Comparison of ENCODE assay signal across 16 cellular contexts in genomic region chr14:74242055-74243042, GRCh38. TPM values are rescaled to one million over a fixed set of nuclear protein-coding genes. Genes with fewer than 3 reads are reported as not detected.
A peak's percentile ranks its signal among the peaks of the same experiment; 100 is the strongest.
DNase-seq lines count a peak whose midpoint lies in the region; ATAC-seq lines count a peak whose summit lies in the region.
"Had no signal": no experiment of that assay in that cellular context is flagged by ENCODE, and none has a peak within 500 bp of the region (broad histone marks: within the 10 kb centered on the region; RNA-seq: fewer than 3 reads in every experiment).

No MANE protein-coding gene starts in this region.

- H3K36me3 Mint-ChIP-seq in activated T-cell treated with anti-CD3 and anti-CD28 coated beads, Interleukin-2, amount 50 U/mL, for 24 hours (ENCODE audit: low read depth) = no peaks in the 10 kb centered on the region
- H3K36me3 Mint-ChIP-seq in activated naive CD8-positive, alpha-beta T cell treated with anti-CD3 and anti-CD28 coated beads, Interleukin-2, amount 50 U/mL, for 24 hours (ENCODE audit: low read depth) = no peaks in the 10 kb centered on the region
- peaks cover 0 to 7% (median 0%) of the 10 kb centered on the region in 3 donors for H3K36me3 Mint-ChIP-seq in immature natural killer cell
- no peaks in the 10 kb centered on the region for H3K36me3 Mint-ChIP-seq in stimulated activated effector memory CD8-positive, alpha-beta T cell treated with anti-CD3 and anti-CD28 coated beads, Interleukin-12 subunit alpha, Interleukin-12 subunit beta, amount 100 ng/mL, for 72 hours

- no peak overlapping the region for H3K27ac ChIP-seq in effector memory CD4-positive, alpha-beta T cell (ENCODE audit: insufficient read depth, low read length, poor library complexity, severe bottlenecking)
- H3K27ac ChIP-seq: spleen, stomach, WERI-Rb-1 had no signal

- no peak overlapping the region for H3K27ac Mint-ChIP-seq in activated T-cell treated with anti-CD3 and anti-CD28 coated beads, Interleukin-2, amount 50 U/mL, for 24 hours
- H3K27ac Mint-ChIP-seq in activated naive CD8-positive, alpha-beta T cell treated with anti-CD3 and anti-CD28 coated beads, Interleukin-2, amount 50 U/mL, for 24 hours = no peak overlapping the region
- no peak overlapping the region for H3K27ac Mint-ChIP-seq in immature natural killer cell
- no peak overlapping the region for H3K27ac Mint-ChIP-seq in stimulated activated effector memory CD8-positive, alpha-beta T cell treated with anti-CD3 and anti-CD28 coated beads, Interleukin-12 subunit alpha, Interleukin-12 subunit beta, amount 100 ng/mL, for 72 hours

- H3K4me3 Mint-ChIP-seq in activated T-cell treated with anti-CD3 and anti-CD28 coated beads, Interleukin-2, amount 50 U/mL, for 24 hours = peak overlapping the region; percentile 21
- peak overlapping the region; percentile 63 for H3K4me3 Mint-ChIP-seq in activated naive CD8-positive, alpha-beta T cell treated with anti-CD3 and anti-CD28 coated beads, Interleukin-2, amount 50 U/mL, for 24 hours
- H3K4me3 Mint-ChIP-seq in immature natural killer cell = peak overlapping the region in 3 of 5 donors; percentile 15 to 53 (median 29)
- H3K4me3 Mint-ChIP-seq in stimulated activated effector memory CD8-positive, alpha-beta T cell treated with anti-CD3 and anti-CD28 coated beads, Interleukin-12 subunit alpha, Interleukin-12 subunit beta, amount 100 ng/mL, for 72 hours = peak overlapping the region; percentile 59

- H3K9me3 ChIP-seq in effector memory CD4-positive, alpha-beta T cell (ENCODE audit: control insufficient read depth, low read length) = no peaks in the 10 kb centered on the region
- H3K9me3 ChIP-seq: spleen, stomach had no signal

- ATAC-seq in activated naive CD8-positive, alpha-beta T cell treated with anti-CD3 and anti-CD28 coated beads, Interleukin-2, amount 50 U/mL, for 24 hours = no peak
- ATAC-seq in stimulated activated effector memory CD8-positive, alpha-beta T cell treated with anti-CD3 and anti-CD28 coated beads, Interleukin-12 subunit alpha, Interleukin-12 subunit beta, amount 100 ng/mL, for 72 hours = no peak
- no peak for ATAC-seq in GM18909 (IDR thresholded peaks at IDR 0.05; ENCODE audit: poor library complexity, unreplicated experiment)
- ATAC-seq: Panc1 had no signal

- H3K27me3 Mint-ChIP-seq in activated T-cell treated with anti-CD3 and anti-CD28 coated beads, Interleukin-2, amount 50 U/mL, for 24 hours = peaks cover 93% of the 10 kb centered on the region
- peaks cover 77% of the 10 kb centered on the region for H3K27me3 Mint-ChIP-seq in activated naive CD8-positive, alpha-beta T cell treated with anti-CD3 and anti-CD28 coated beads, Interleukin-2, amount 50 U/mL, for 24 hours
- H3K27me3 Mint-ChIP-seq in immature natural killer cell (ENCODE audit: low read depth in 3 of 3) = peaks cover 16 to 40% (median 37%) of the 10 kb centered on the region in 3 donors

- DNase-seq in activated T-cell treated with anti-CD3 and anti-CD28 coated beads, Interleukin-2, amount 50 U/mL, for 24 hours = no peak
- no peak for DNase-seq in activated T-cell treated with anti-CD3 and anti-CD28 coated beads, Interleukin-2, amount 50 U/mL, for 48 hours
- DNase-seq in activated naive CD8-positive, alpha-beta T cell treated with anti-CD3 and anti-CD28 coated beads, Interleukin-2, amount 50 U/mL, for 24 hours = no peak
- DNase-seq in immature natural killer cell (no peak), T1000 (lab: John Stamatoyannopoulos, UW) (no peak)
- no peak for DNase-seq in stimulated activated effector memory CD8-positive, alpha-beta T cell treated with anti-CD3 and anti-CD28 coated beads, Interleukin-12 subunit alpha, Interleukin-12 subunit beta, amount 100 ng/mL, for 72 hours (ENCODE audit: low spot score in 2 of 2)
- DNase-seq in effector memory CD4-positive, alpha-beta T cell = no peak
- DNase-seq: central memory CD4-positive, alpha-beta T cell; NCI-H1048; NCI-H774; spleen; stomach; WERI-Rb-1 had no signal

- no peaks in the 10 kb centered on the region for H3K9me3 Mint-ChIP-seq in activated T-cell treated with anti-CD3 and anti-CD28 coated beads, Interleukin-2, amount 50 U/mL, for 24 hours
- H3K9me3 Mint-ChIP-seq in activated naive CD8-positive, alpha-beta T cell treated with anti-CD3 and anti-CD28 coated beads, Interleukin-2, amount 50 U/mL, for 24 hours = no peaks in the 10 kb centered on the region
- H3K9me3 Mint-ChIP-seq in immature natural killer cell = no peaks in the 10 kb centered on the region
- no peaks in the 10 kb centered on the region for H3K9me3 Mint-ChIP-seq in stimulated activated effector memory CD8-positive, alpha-beta T cell treated with anti-CD3 and anti-CD28 coated beads, Interleukin-12 subunit alpha, Interleukin-12 subunit beta, amount 100 ng/mL, for 72 hours

- no peak overlapping the region for H3K4me3 ChIP-seq in effector memory CD4-positive, alpha-beta T cell (ENCODE audit: insufficient read depth, low read depth, low read length, poor library complexity, severe bottlenecking)

- peaks cover 19% of the 10 kb centered on the region for H3K4me1 Mint-ChIP-seq in activated T-cell treated with anti-CD3 and anti-CD28 coated beads, Interleukin-2, amount 50 U/mL, for 24 hours (ENCODE audit: low read depth)
- peaks cover 18% of the 10 kb centered on the region for H3K4me1 Mint-ChIP-seq in activated naive CD8-positive, alpha-beta T cell treated with anti-CD3 and anti-CD28 coated beads, Interleukin-2, amount 50 U/mL, for 24 hours
- H3K4me1 Mint-ChIP-seq in immature natural killer cell = peaks cover 5 to 9% of the 10 kb centered on the region in 2 donors
- H3K4me1 Mint-ChIP-seq in stimulated activated effector memory CD8-positive, alpha-beta T cell treated with anti-CD3 and anti-CD28 coated beads, Interleukin-12 subunit alpha, Interleukin-12 subunit beta, amount 100 ng/mL, for 72 hours = peaks cover 26% of the 10 kb centered on the region

- H3K27me3 ChIP-seq in effector memory CD4-positive, alpha-beta T cell (replicated peaks; ENCODE audit: control insufficient read depth, insufficient read depth, low read length, poor library complexity, severe bottlenecking) = peaks cover 60% of the 10 kb centered on the region

- H3K36me3 ChIP-seq in effector memory CD4-positive, alpha-beta T cell (ENCODE audit: control insufficient read depth, insufficient read depth, low read length) = no peaks in the 10 kb centered on the region
- H3K36me3 ChIP-seq: spleen, stomach, WERI-Rb-1 had no signal

- peaks cover 24% of the 10 kb centered on the region for H3K4me1 ChIP-seq in effector memory CD4-positive, alpha-beta T cell (ENCODE audit: control insufficient read depth, insufficient read depth, low read length, poor library complexity, severe bottlenecking)

RNA-seq across cellular contexts. Expression of gene VSX2, which starts 3.1 kb away (rescaled TPM):
- not detected for polyA plus RNA-seq in immature natural killer cell
- polyA plus RNA-seq: adipose tissue, spleen, stomach had no signal
